In the genomic region with DNA sequence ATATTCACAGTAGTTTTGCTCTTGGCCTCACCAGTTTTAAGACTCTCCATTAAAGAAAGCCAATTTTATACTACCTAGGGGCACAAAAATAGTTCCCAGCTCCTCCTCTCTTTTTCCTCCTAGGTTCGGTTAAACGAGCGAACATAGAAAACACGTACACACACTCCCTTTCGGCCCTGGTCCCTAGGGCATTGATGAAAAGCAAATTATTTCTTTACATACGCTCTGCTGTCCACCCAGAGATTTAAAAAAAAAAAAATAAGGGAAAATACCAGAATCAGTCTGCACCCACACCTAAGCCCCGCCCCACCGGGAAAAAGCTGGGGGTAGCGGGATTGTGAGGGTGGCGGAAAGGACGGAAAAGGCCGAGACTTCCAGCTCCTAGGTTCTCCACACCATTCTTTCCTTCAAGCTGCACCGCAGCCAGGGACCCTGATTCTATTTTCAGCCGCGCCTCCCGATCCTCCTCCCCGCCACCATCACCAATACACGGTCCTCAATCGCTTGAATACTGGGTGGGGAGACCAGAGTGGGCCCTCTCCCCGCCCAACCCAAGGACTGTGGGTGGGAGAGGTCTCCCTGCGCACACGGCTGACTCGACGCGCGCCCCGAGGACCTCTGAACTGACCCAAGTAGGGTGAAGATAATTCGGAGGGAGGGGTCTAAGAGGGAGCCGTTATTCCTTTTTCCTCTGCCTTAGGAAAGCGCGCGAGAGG, we compare ENCODE assay signal across 8 cellular contexts. TPM values are rescaled to one million over a fixed set of nuclear protein-coding genes. Genes with fewer than 3 reads are reported as not detected.
DNase-seq lines count a peak whose midpoint lies in the region; ATAC-seq and TF ChIP-seq lines count a peak whose summit lies in the region.

No MANE protein-coding gene starts in this region.

- no peaks in the 10 kb centered on the region for H3K9me3 Mint-ChIP-seq in activated CD4-positive, alpha-beta T cell treated with anti-CD3 and anti-CD28 coated beads, Interleukin-2, amount 10 ng/mL, durations not matched to agents 24 days and 14 days

- H3K9me3 ChIP-seq in DOHH2 (ENCODE audit: control insufficient read depth, insufficient read depth, low read length) (no peaks in the 10 kb centered on the region), neuron (ENCODE audit: low read length) (peaks cover 4% of the 10 kb centered on the region)

- H3K36me3 ChIP-seq in DOHH2 (ENCODE audit: control insufficient read depth, low read length) (peaks cover 22% of the 10 kb centered on the region), neuron (ENCODE audit: insufficient read depth, low read length) (no peaks in the 10 kb centered on the region)

- H3K27ac Mint-ChIP-seq in activated CD4-positive, alpha-beta T cell treated with anti-CD3 and anti-CD28 coated beads, Interleukin-2, amount 10 ng/mL, durations not matched to agents 24 days and 14 days = peak overlapping the region; percentile 100

- peak overlapping the region; percentile 100 for H3K4me3 Mint-ChIP-seq in activated CD4-positive, alpha-beta T cell treated with anti-CD3 and anti-CD28 coated beads, Interleukin-2, amount 10 ng/mL, durations not matched to agents 24 days and 14 days

- H3K4me2 ChIP-seq in DOHH2 (ENCODE audit: low read length) = peak overlapping the region; percentile 63

- DNase-seq in M059J (ENCODE audit: low read depth) (peak; percentile 59), fibroblast of pulmonary artery (ENCODE audit: low read depth) (peak; percentile 52), NOMO-1 treated with dmso at 0.1 percent for 144 hours (lab: John Stamatoyannopoulos, UW; ENCODE audit: unreplicated experiment) (no peak), OCI-M2 (lab: John Stamatoyannopoulos, UW; ENCODE audit: unreplicated experiment) (no peak)
- no peak for DNase-seq in activated CD4-positive, alpha-beta T cell treated with anti-CD3 and anti-CD28 coated beads, Interleukin-2, amount 10 ng/mL, durations not matched to agents 24 days and 14 days

- intact Hi-C loops in activated CD4-positive, alpha-beta T cell treated with anti-CD3 and anti-CD28 coated beads, Interleukin-2, amount 10 ng/mL, durations not matched to agents 24 days and 14 days (cut with micrococcal nuclease) = loop anchor here (5.0 to 10.0 kb wide), 5 partner anchors 55 to 572 kb away; partner anchors contain the start of gene WIPF1

- peaks cover 12% of the 10 kb centered on the region for H3K36me3 Mint-ChIP-seq in activated CD4-positive, alpha-beta T cell treated with anti-CD3 and anti-CD28 coated beads, Interleukin-2, amount 10 ng/mL, durations not matched to agents 24 days and 14 days (ENCODE audit: low read depth)

- no peaks in the 10 kb centered on the region for H3K9me2 ChIP-seq in DOHH2 (replicated peaks; ENCODE audit: control insufficient read depth, low read length)

- H3F3A ChIP-seq in DOHH2 (ENCODE audit: control insufficient read depth, insufficient read depth) = peaks cover 20% of the 10 kb centered on the region

- H3K79me2 ChIP-seq in DOHH2 (ENCODE audit: control insufficient read depth, low read length) = peaks cover 64% of the 10 kb centered on the region

- peak overlapping the region; percentile 41 for H2AFZ ChIP-seq in neuron (ENCODE audit: low read depth, low read length)

- ATAC-seq in GM21526 (IDR thresholded peaks at IDR 0.05; ENCODE audit: low FRiP score, unreplicated experiment) = peak; percentile 2

- H4K20me1 ChIP-seq in DOHH2 (ENCODE audit: control insufficient read depth, insufficient read depth, low read depth, low read length) = peaks cover 14% of the 10 kb centered on the region

- H3K27me3 ChIP-seq in DOHH2 (ENCODE audit: control insufficient read depth, low read length) (no peaks in the 10 kb centered on the region), neuron (ENCODE audit: insufficient read depth, low read length) (no peaks in the 10 kb centered on the region)

- peaks cover 34% of the 10 kb centered on the region for H3K4me1 Mint-ChIP-seq in activated CD4-positive, alpha-beta T cell treated with anti-CD3 and anti-CD28 coated beads, Interleukin-2, amount 10 ng/mL, durations not matched to agents 24 days and 14 days

- H3K27ac ChIP-seq in DOHH2 (ENCODE audit: low read depth, low read length) = peak overlapping the region; percentile 72

- H3K27me3 Mint-ChIP-seq in activated CD4-positive, alpha-beta T cell treated with anti-CD3 and anti-CD28 coated beads, Interleukin-2, amount 10 ng/mL, durations not matched to agents 24 days and 14 days = no peaks in the 10 kb centered on the region

- no peak for TF ChIP-seq CTCF in DOHH2 (IDR thresholded peaks at IDR 0.05; ENCODE audit: low read depth, low read length, poor library complexity, severe bottlenecking)
- TF ChIP-seq CTCF in fibroblast of pulmonary artery (IDR thresholded peaks at IDR 0.05; ENCODE audit: low read length, missing control alignments) = no peak

- H3K4me1 ChIP-seq in DOHH2 (ENCODE audit: control insufficient read depth, low read length) (peaks cover 27% of the 10 kb centered on the region), neuron (ENCODE audit: insufficient read depth, low read length) (peaks cover 14% of the 10 kb centered on the region)

- peak overlapping the region; percentile 100 for H3K4me3 ChIP-seq in DOHH2 (ENCODE audit: low read length)
- H3K4me3 ChIP-seq in fibroblast of pulmonary artery (replicated peaks; ENCODE audit: low read depth, low read length) = peak overlapping the region; percentile 100
- H3K4me3 ChIP-seq in neuron (ENCODE audit: low read length) = peak overlapping the region; percentile 72

RNA-seq across cellular contexts. Expression of gene ATF2, which starts 0.8 kb away (rescaled TPM):
- total RNA-seq in M059J (2014; rRNA removed; shearing (Covaris generic)) = 33.7 and 39.3 TPM in 2 replicates
- 58.8 and 60.2 TPM in 2 replicates for total RNA-seq in activated CD4-positive, alpha-beta T cell treated with anti-CD3 and anti-CD28 coated beads, Interleukin-2, amount 10 ng/mL, durations not matched to agents 24 days and 14 days

RNA-seq across cellular contexts. Expression of gene ATP5MC3, which starts 14.3 kb away (rescaled TPM):
- total RNA-seq in M059J (2014; rRNA removed; shearing (Covaris generic)) = 224 TPM in 2 replicates
- 405 and 414 TPM in 2 replicates for total RNA-seq in activated CD4-positive, alpha-beta T cell treated with anti-CD3 and anti-CD28 coated beads, Interleukin-2, amount 10 ng/mL, durations not matched to agents 24 days and 14 days

Comparison
In these comparisons a context has a peak if more than half of its experiments do, and no peak if none do; other contexts are left out.
1. DNase-seq: peak in M059J (single experiment) and fibroblast of pulmonary artery (single experiment); none in activated CD4-positive, alpha-beta T cell treated with anti-CD3 and anti-CD28 coated beads, Interleukin-2, amount 10 ng/mL, durations not matched to agents 24 days and 14 days (single experiment), NOMO-1 treated with dmso at 0.1 percent for 144 hours (single experiment) and OCI-M2 (single experiment).
2. Peak in every context shown above with its lines, with median percentiles within 50 percentile points of each other: H3K4me3 ChIP-seq.